In genomic region chr1:246946366-246946765, GRCh38 we compare ENCODE assay signal across 25 cellular contexts. TPM values are rescaled to one million over a fixed set of nuclear protein-coding genes. Genes with fewer than 3 reads are reported as not detected.
DNase-seq lines count a peak whose midpoint lies in the region; ATAC-seq and TF ChIP-seq lines count a peak whose summit lies in the region.
"Had no signal": no experiment of that assay in that cellular context is flagged by ENCODE, and none has a peak within 500 bp of the region (broad histone marks: within the 10 kb centered on the region; RNA-seq: fewer than 3 reads in every experiment).

No MANE protein-coding gene starts in this region.

- peaks cover 22% of the 10 kb centered on the region for H3K4me1 ChIP-seq in left ventricle myocardium inferior
- H3K4me1 ChIP-seq in gastroesophageal sphincter: peaks cover 0 to 52% (median 4%) of the 10 kb centered on the region in 3 donors
- no peaks in the 10 kb centered on the region for H3K4me1 ChIP-seq in spleen
- H3K4me1 ChIP-seq in vagina: no peaks in the 10 kb centered on the region
- H3K4me1 ChIP-seq: foreskin keratinocyte, right lobe of liver had no signal

- peak overlapping the region; percentile 89 for H3K27ac ChIP-seq in left ventricle myocardium inferior (replicated peaks)
- peak overlapping the region in 3 of 4 donors; percentile 53 to 84 (median 62) for H3K27ac ChIP-seq in gastroesophageal sphincter
- peak overlapping the region in 7 of 8 donors; percentile 24 to 86 (median 73) for H3K27ac ChIP-seq in spleen
- H3K27ac ChIP-seq in vagina: peak overlapping the region; percentile 60
- H3K27ac ChIP-seq: foreskin keratinocyte, GM23248, hepatocyte, right lobe of liver, VCaP had no signal

- TF ChIP-seq CTCF in left ventricle myocardium inferior (IDR thresholded peaks at IDR 0.05; ENCODE audit: borderline replicate concordance) (no peak), gastroesophageal sphincter (IDR thresholded peaks at IDR 0.05) (no peak), spleen (IDR thresholded peaks at IDR 0.05 in 8 of 11, conservative IDR thresholded peaks at IDR 0.05 in 3 of 11) (no peak), vagina (IDR thresholded peaks at IDR 0.05) (no peak)

- no peaks in the 10 kb centered on the region for H3K9me3 ChIP-seq in left ventricle myocardium inferior (replicated peaks)
- no peaks in the 10 kb centered on the region for H3K9me3 ChIP-seq in gastroesophageal sphincter
- no peaks in the 10 kb centered on the region for H3K9me3 ChIP-seq in spleen
- H3K9me3 ChIP-seq in vagina: no peaks in the 10 kb centered on the region
- H3K9me3 ChIP-seq: right lobe of liver had no signal

- TF ChIP-seq EP300 in gastroesophageal sphincter (IDR thresholded peaks at IDR 0.05): no peak

- no peaks in the 10 kb centered on the region for H3K27me3 ChIP-seq in left ventricle myocardium inferior (ENCODE audit: low read depth)
- H3K27me3 ChIP-seq in gastroesophageal sphincter: no peaks in the 10 kb centered on the region
- no peaks in the 10 kb centered on the region for H3K27me3 ChIP-seq in spleen (replicated peaks in 1 of 7)
- H3K27me3 ChIP-seq in vagina: no peaks in the 10 kb centered on the region
- H3K27me3 ChIP-seq: foreskin keratinocyte, hepatocyte, right lobe of liver had no signal

- intact Hi-C loops in left ventricle myocardium inferior (cut with micrococcal nuclease) (no loop called here), left cardiac atrium (cut with DNase I) (no loop called here), spleen (cut with DNase I; ENCODE audit: low total_unique reads) (no loop called here), vagina (cut with DNase I) (no loop called here)

- ATAC-seq in left cardiac atrium (no peak), gastroesophageal sphincter (no peak), HG02870 (IDR thresholded peaks at IDR 0.05; ENCODE audit: unreplicated experiment) (no peak), HG03460 (IDR thresholded peaks at IDR 0.05; ENCODE audit: unreplicated experiment) (no peak)
- ATAC-seq: activated T-cell treated with anti-CD3 and anti-CD28 coated beads, Interleukin-2, amount 50 U/mL, for 4 hours; foreskin keratinocyte; stimulated activated naive B cell treated with anti-CD40 and anti-IgM and Interleukin-4, amounts not matched to agents 10 μg/mL and 1 μg/mL and 100 μg/mL, for 72 hours had no signal

- WGBS in gastroesophageal sphincter (ENCODE audit: low coverage in 1 of 2), 2 donors: 84% methylated on average over 5 of the region's 6 CpGs; no CpG with 5 or more reads in 1 of the 2 donors
- WGBS in spleen, 5 donors: 68 to 91% (median 87%) methylated on average over 6 of the region's 6 CpGs

- no peak for DNase-seq in left ventricle myocardium inferior
- no peak for DNase-seq in left cardiac atrium
- DNase-seq in spleen: no peak
- no peak for DNase-seq in vagina (ENCODE audit: extremely low spot score in 2 of 2)
- DNase-seq in stimulated activated CD4-positive, alpha-beta T cell treated with anti-CD3 and anti-CD28 coated beads, Interleukin-2, amount 100 ng/mL, for 48 hours: no peak
- DNase-seq: activated CD4-positive, alpha-beta T cell treated with anti-CD3 and anti-CD28 coated beads for 4 hours; activated gamma-delta T cell; activated naive CD8-positive, alpha-beta T cell treated with anti-CD3 and anti-CD28 coated beads, Interleukin-2, amount 10 ng/mL, durations not matched to agents 7 days and 5 days; activated T-cell treated with anti-CD3 and anti-CD28 coated beads, Interleukin-2, amount 50 U/mL, for 4 hours; CD4-positive, alpha-beta T cell; DND-41; foreskin keratinocyte; GF-D8; GM23248; NCI-H1048; NCI-H2107; NCI-H345; right lobe of liver; SIG-M5; stimulated activated naive B cell treated with anti-CD40 and anti-IgM and Interleukin-4, amounts not matched to agents 10 μg/mL and 1 μg/mL and 100 μg/mL, for 72 hours had no signal

- H3K4me3 ChIP-seq in left ventricle myocardium inferior (no peak overlapping the region), gastroesophageal sphincter (no peak overlapping the region), spleen (no peak overlapping the region), vagina (no peak overlapping the region)
- H3K4me3 ChIP-seq: GM23248, hepatocyte, right lobe of liver had no signal

- H3K36me3 ChIP-seq in left ventricle myocardium inferior: no peaks in the 10 kb centered on the region
- no peaks in the 10 kb centered on the region for H3K36me3 ChIP-seq in gastroesophageal sphincter
- H3K36me3 ChIP-seq in spleen: no peaks in the 10 kb centered on the region
- H3K36me3 ChIP-seq in vagina: no peaks in the 10 kb centered on the region
- H3K36me3 ChIP-seq: right lobe of liver had no signal

- TF ChIP-seq POLR2A in gastroesophageal sphincter (IDR thresholded peaks at IDR 0.05) (no peak), spleen (IDR thresholded peaks at IDR 0.05) (no peak), vagina (IDR thresholded peaks at IDR 0.05) (no peak)

RNA-seq across cellular contexts. Expression of gene AHCTF1, which starts 14.6 kb away (rescaled TPM):
- 20.8 TPM for total RNA-seq in left ventricle myocardium inferior
- 10 to 100 TPM; 20.0 to 23.6 TPM for total RNA-seq in left cardiac atrium
- 10 to 100 TPM; 37.4 to 69.6 (median 45.2) TPM for total RNA-seq in gastroesophageal sphincter
- 10 to 100 TPM; 32.6 to 68.8 (median 43.2) TPM for total RNA-seq in spleen
- polyA plus RNA-seq in spleen: 1 to 10 TPM; 8.1 to 8.7 (median 8.2) TPM
- total RNA-seq in vagina: 41.0 TPM
